ENCODE assay signal across 1 cellular context in the genomic region with DNA sequence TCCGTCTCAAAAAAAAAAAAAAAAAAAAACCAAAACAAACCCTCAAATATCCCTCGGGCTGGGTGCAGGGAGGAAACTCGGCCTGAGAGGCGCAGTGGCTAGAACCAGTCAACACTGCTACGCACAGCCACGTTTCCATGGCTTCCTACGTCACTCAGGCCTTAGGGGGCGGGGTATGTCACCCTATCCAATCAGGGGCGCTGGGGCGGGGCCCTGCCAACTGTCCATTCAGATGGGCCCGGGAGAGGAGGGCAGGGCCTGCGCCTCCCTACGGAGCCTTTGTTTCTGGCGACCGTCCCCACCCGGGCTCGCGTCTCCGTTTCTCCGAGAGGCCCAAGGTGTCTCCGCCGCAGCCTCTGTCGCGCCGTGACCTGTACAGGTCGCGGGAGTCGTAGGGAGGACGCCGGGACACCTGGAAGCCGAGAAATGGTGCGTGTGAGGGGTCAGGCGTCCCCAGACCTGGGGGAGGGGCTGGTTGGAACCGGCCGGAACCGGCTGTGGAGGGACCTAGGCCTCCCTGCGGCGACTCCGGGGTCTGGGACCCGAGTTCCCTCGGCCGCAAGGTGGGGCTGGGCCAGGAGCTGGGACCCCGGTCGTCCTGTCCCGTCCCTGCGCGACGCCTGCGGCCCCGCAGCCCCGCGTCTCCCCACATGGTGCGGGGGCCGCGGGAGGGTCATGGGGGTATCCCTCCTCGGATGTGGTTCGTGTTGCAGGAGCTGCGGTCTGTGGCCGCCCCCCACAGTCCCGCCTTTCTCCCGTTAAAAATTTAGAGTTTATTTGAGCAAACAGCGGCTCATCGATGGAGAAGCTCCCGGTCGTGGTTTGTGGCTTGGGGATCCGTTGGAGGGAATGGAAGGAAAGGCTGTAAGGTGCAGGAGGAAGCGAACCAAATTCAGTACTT.
TF ChIP-seq lines count a peak whose summit lies in the region.

ZNF627 (plus strand) TSS at position 282 of the 901 bp plus-strand sequence; CDS start at position 427, 145 bp downstream.

TF ChIP-seq in HepG2, 621 proteins besides CTCF, POLR2A, EP300 and RAD21 (continued from another document and continues in another):
- TF ChIP-seq, protein P1, sequence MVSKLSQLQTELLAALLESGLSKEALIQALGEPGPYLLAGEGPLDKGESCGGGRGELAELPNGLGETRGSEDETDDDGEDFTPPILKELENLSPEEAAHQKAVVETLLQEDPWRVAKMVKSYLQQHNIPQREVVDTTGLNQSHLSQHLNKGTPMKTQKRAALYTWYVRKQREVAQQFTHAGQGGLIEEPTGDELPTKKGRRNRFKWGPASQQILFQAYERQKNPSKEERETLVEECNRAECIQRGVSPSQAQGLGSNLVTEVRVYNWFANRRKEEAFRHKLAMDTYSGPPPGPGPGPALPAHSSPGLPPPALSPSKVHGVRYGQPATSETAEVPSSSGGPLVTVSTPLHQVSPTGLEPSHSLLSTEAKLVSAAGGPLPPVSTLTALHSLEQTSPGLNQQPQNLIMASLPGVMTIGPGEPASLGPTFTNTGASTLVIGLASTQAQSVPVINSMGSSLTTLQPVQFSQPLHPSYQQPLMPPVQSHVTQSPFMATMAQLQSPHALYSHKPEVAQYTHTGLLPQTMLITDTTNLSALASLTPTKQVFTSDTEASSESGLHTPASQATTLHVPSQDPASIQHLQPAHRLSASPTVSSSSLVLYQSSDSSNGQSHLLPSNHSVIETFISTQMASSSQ (IDR thresholded peaks at IDR 0.05; ENCODE audit: low read depth), result 0 out of 2 replicates have a peak, but pooled peaks have one; percentile 18
- TF ChIP-seq, protein P1 (CRISPR knock-in tag; IDR thresholded peaks at IDR 0.05; ENCODE audit: borderline replicate concordance), result peak; percentile 60; the same call in 1 of the 2 replicates
- TF ChIP-seq POLR2G (IDR thresholded peaks at IDR 0.05; ENCODE audit: low read depth, low read length) (peak; percentile 96), DNMT1 (CRISPR knock-in tag; IDR thresholded peaks at IDR 0.05) (peak; percentile 72; the same call in 1 of the 2 replicates), TRIM24 (CRISPR knock-in tag; IDR thresholded peaks at IDR 0.05) (no peak), PRMT3 (CRISPR knock-in tag; IDR thresholded peaks at IDR 0.05; ENCODE audit: borderline replicate concordance, low read depth) (no peak), HDAC1 (CRISPR knock-in tag; IDR thresholded peaks at IDR 0.05) (peak; percentile 90), PAF1 (CRISPR knock-in tag; IDR thresholded peaks at IDR 0.05) (no peak), ZFP82 (CRISPR knock-in tag; IDR thresholded peaks at IDR 0.05; ENCODE audit: borderline replicate concordance) (0 out of 2 replicates have a peak, but pooled peaks have one; percentile 34), PRDM4 (CRISPR knock-in tag; IDR thresholded peaks at IDR 0.05; ENCODE audit: borderline replicate concordance) (no peak), ZNF251 (CRISPR knock-in tag; IDR thresholded peaks at IDR 0.05) (peak; percentile 48; the same call in 1 of the 2 replicates), HNF4A (CRISPR knock-in tag; IDR thresholded peaks at IDR 0.05) (no peak), RAD51 (IDR thresholded peaks at IDR 0.05; ENCODE audit: borderline replicate concordance) (no peak), SMARCC2 (IDR thresholded peaks at IDR 0.05) (no peak), ZNF333 (CRISPR knock-in tag; IDR thresholded peaks at IDR 0.05; ENCODE audit: borderline replicate concordance) (no peak), ZBED4 (CRISPR knock-in tag; IDR thresholded peaks at IDR 0.05; ENCODE audit: borderline replicate concordance) (no peak; the same call in 1 of the 2 replicates), ZNF605 (CRISPR knock-in tag; IDR thresholded peaks at IDR 0.05) (peak; percentile 87; the same call in 1 of the 2 replicates), ZSCAN12 (CRISPR knock-in tag; IDR thresholded peaks at IDR 0.05) (no peak), PPARG (CRISPR knock-in tag; conservative IDR thresholded peaks at IDR 0.05) (peak; percentile 24; the same call in 1 of the 2 replicates), ZNF83 (CRISPR knock-in tag; IDR thresholded peaks at IDR 0.05; ENCODE audit: borderline replicate concordance) (0 out of 2 replicates have a peak, but pooled peaks have one; percentile 42), HOXA9 (CRISPR knock-in tag; IDR thresholded peaks at IDR 0.05; ENCODE audit: borderline replicate concordance) (0 out of 2 replicates have a peak, but pooled peaks have one; percentile 18), ZNF777 (CRISPR knock-in tag; IDR thresholded peaks at IDR 0.05) (peak; percentile 35; the same call in 1 of the 2 replicates), NFKB2 (CRISPR knock-in tag; IDR thresholded peaks at IDR 0.05; ENCODE audit: borderline replicate concordance) (peak; percentile 87; the same call in 1 of the 2 replicates), ZIK1 (CRISPR knock-in tag; IDR thresholded peaks at IDR 0.05; ENCODE audit: borderline replicate concordance, low read depth) (0 out of 2 replicates have a peak, but pooled peaks have one; percentile 89), ZC3H13 (CRISPR knock-in tag; IDR thresholded peaks at IDR 0.05) (peak; percentile 51; the same call in 1 of the 2 replicates), ZNF839 (CRISPR knock-in tag; IDR thresholded peaks at IDR 0.05; ENCODE audit: borderline replicate concordance) (peak; percentile 79; the same call in 1 of the 2 replicates), ZNF550 (CRISPR knock-in tag; IDR thresholded peaks at IDR 0.05; ENCODE audit: borderline replicate concordance) (no peak), ZNF792 (CRISPR knock-in tag; IDR thresholded peaks at IDR 0.05) (no peak), CBX2 (IDR thresholded peaks at IDR 0.05; ENCODE audit: low read depth, low read length) (no peak), CBX2 (CRISPR knock-in tag; IDR thresholded peaks at IDR 0.05; ENCODE audit: low read depth) (no peak), KDM4B (CRISPR knock-in tag; IDR thresholded peaks at IDR 0.05) (no peak), ZNF543 (CRISPR knock-in tag; IDR thresholded peaks at IDR 0.05) (no peak), THAP8 (CRISPR knock-in tag; IDR thresholded peaks at IDR 0.05; ENCODE audit: borderline replicate concordance) (no peak), ZNF614 (CRISPR knock-in tag; IDR thresholded peaks at IDR 0.05; ENCODE audit: borderline replicate concordance) (no peak), CC2D1A (CRISPR knock-in tag; IDR thresholded peaks at IDR 0.05) (0 out of 2 replicates have a peak, but pooled peaks have one; percentile 86), ZNF20 (CRISPR knock-in tag; IDR thresholded peaks at IDR 0.05) (no peak), DNMT3B (CRISPR knock-in tag; conservative IDR thresholded peaks at IDR 0.05) (peak; percentile 55; the same call in 1 of the 2 replicates), IRF9 (CRISPR knock-in tag; IDR thresholded peaks at IDR 0.05; ENCODE audit: borderline replicate concordance) (peak; percentile 93), ETS1 (CRISPR knock-in tag; IDR thresholded peaks at IDR 0.05) (0 out of 2 replicates have a peak, but pooled peaks have one; percentile 22)
- TF ChIP-seq, protein P2, sequence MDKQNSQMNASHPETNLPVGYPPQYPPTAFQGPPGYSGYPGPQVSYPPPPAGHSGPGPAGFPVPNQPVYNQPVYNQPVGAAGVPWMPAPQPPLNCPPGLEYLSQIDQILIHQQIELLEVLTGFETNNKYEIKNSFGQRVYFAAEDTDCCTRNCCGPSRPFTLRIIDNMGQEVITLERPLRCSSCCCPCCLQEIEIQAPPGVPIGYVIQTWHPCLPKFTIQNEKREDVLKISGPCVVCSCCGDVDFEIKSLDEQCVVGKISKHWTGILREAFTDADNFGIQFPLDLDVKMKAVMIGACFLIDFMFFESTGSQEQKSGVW (CRISPR knock-in tag; IDR thresholded peaks at IDR 0.05; ENCODE audit: borderline replicate concordance), result no peak
- TF ChIP-seq, protein P3, sequence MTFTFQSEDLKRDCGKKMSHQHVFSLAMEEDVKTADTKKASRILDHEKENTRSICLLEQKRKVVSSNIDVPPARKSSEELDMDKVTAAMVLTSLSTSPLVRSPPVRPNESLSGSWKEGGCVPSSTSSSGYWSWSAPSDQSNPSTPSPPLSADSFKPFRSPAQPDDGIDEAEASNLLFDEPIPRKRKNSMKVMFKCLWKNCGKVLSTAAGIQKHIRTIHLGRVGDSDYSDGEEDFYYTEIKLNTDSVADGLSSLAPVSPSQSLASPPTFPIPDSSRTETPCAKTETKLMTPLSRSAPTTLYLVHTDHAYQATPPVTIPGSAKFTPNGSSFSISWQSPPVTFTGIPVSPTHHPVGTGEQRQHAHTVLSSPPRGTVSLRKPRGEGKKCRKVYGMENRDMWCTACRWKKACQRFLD (CRISPR knock-in tag; IDR thresholded peaks at IDR 0.05; ENCODE audit: borderline replicate concordance), result no peak; the same call in 1 of the 2 replicates
